In genomic region chr20:41357424-41358163, GRCh38 we compare ENCODE assay signal across 20 cellular contexts. TPM values are rescaled to one million over a fixed set of nuclear protein-coding genes. Genes with fewer than 3 reads are reported as not detected.
A peak's percentile ranks its signal among the peaks of the same experiment; 100 is the strongest.
DNase-seq lines count a peak whose midpoint lies in the region; ATAC-seq and TF ChIP-seq lines count a peak whose summit lies in the region.
"Had no signal": no experiment of that assay in that cellular context is flagged by ENCODE, and none has a peak within 500 bp of the region (broad histone marks: within the 10 kb centered on the region; RNA-seq: fewer than 3 reads in every experiment).

No MANE protein-coding gene starts in this region.

- TF ChIP-seq CTCF in glutamatergic neuron (IDR thresholded peaks at IDR 0.05; ENCODE audit: partially characterized antibody, unreplicated experiment) = peak; percentile 21

- H3K27ac Mint-ChIP-seq in glutamatergic neuron (ENCODE audit: unreplicated experiment) = no peak overlapping the region
- no peak overlapping the region for H3K27ac Mint-ChIP-seq in stimulated activated naive B cell treated with anti-CD40 and anti-IgM and Interleukin-4, amounts not matched to agents 10 μg/mL and 1 μg/mL and 100 μg/mL, for 72 hours
- H3K27ac Mint-ChIP-seq: activated naive CD8-positive, alpha-beta T cell; activated T-cell treated with anti-CD3 and anti-CD28 coated beads, Interleukin-2, amount 50 U/mL, for 72 hours; nephron progenitor cell; stimulated activated naive CD8-positive, alpha-beta T cell treated with anti-CD3 and anti-CD28 coated beads, Interleukin-15, Interleukin-2, amounts not matched to agents 100 ng/mL and 50 ng/mL, for 24 hours had no signal

- H3K36me3 Mint-ChIP-seq in glutamatergic neuron (ENCODE audit: unreplicated experiment) = no peaks in the 10 kb centered on the region
- H3K36me3 Mint-ChIP-seq in stimulated activated naive B cell treated with anti-CD40 and anti-IgM and Interleukin-4, amounts not matched to agents 10 μg/mL and 1 μg/mL and 100 μg/mL, for 72 hours = no peaks in the 10 kb centered on the region
- H3K36me3 Mint-ChIP-seq: activated naive CD8-positive, alpha-beta T cell; CD8-positive, alpha-beta memory T cell had no signal

- DNase-seq in Right ventricle myocardium superior = peak; percentile 46
- no peak for DNase-seq in left cardiac atrium
- DNase-seq in NAMALWA (ENCODE audit: low spot score) = peak; percentile 31
- no peak for DNase-seq in glutamatergic neuron
- DNase-seq in stimulated activated naive B cell treated with anti-CD40 and anti-IgM and Interleukin-4, amounts not matched to agents 10 μg/mL and 1 μg/mL and 100 μg/mL, for 72 hours = no peak
- DNase-seq in NCI-H2196 (lab: John Stamatoyannopoulos, UW; ENCODE audit: unreplicated experiment) = no peak
- no peak for DNase-seq in UCSD-AML1 (lab: John Stamatoyannopoulos, UW; ENCODE audit: unreplicated experiment)
- DNase-seq in erythroblast (lab: John Stamatoyannopoulos, UW) = no peak
- DNase-seq: activated T-cell treated with anti-CD3 and anti-CD28 coated beads, Interleukin-2, amount 50 U/mL, for 72 hours; body of pancreas; CD8-positive, alpha-beta memory T cell; EL; esophagus squamous epithelium; GOT3; Kasumi-1; mesendoderm; nephron progenitor cell; T-helper 1 cell had no signal

- no peaks in the 10 kb centered on the region for H3K4me1 Mint-ChIP-seq in glutamatergic neuron (ENCODE audit: low read depth, unreplicated experiment)
- no peaks in the 10 kb centered on the region for H3K4me1 Mint-ChIP-seq in stimulated activated naive B cell treated with anti-CD40 and anti-IgM and Interleukin-4, amounts not matched to agents 10 μg/mL and 1 μg/mL and 100 μg/mL, for 72 hours
- H3K4me1 Mint-ChIP-seq: CD8-positive, alpha-beta memory T cell; nephron progenitor cell had no signal

- H3K9me3 Mint-ChIP-seq in glutamatergic neuron (ENCODE audit: unreplicated experiment) = peaks cover 2% of the 10 kb centered on the region
- H3K9me3 Mint-ChIP-seq in stimulated activated naive B cell treated with anti-CD40 and anti-IgM and Interleukin-4, amounts not matched to agents 10 μg/mL and 1 μg/mL and 100 μg/mL, for 72 hours = peaks cover 0 to 3% of the 10 kb centered on the region in 2 donors
- H3K9me3 Mint-ChIP-seq: activated T-cell treated with anti-CD3 and anti-CD28 coated beads, Interleukin-2, amount 50 U/mL, for 72 hours; CD8-positive, alpha-beta memory T cell; nephron progenitor cell; stimulated activated naive CD8-positive, alpha-beta T cell treated with anti-CD3 and anti-CD28 coated beads, Interleukin-15, Interleukin-2, amounts not matched to agents 100 ng/mL and 50 ng/mL, for 24 hours had no signal

- H3K27me3 Mint-ChIP-seq in glutamatergic neuron (ENCODE audit: unreplicated experiment) = no peaks in the 10 kb centered on the region
- peaks cover 0 to 13% of the 10 kb centered on the region in 2 donors for H3K27me3 Mint-ChIP-seq in stimulated activated naive B cell treated with anti-CD40 and anti-IgM and Interleukin-4, amounts not matched to agents 10 μg/mL and 1 μg/mL and 100 μg/mL, for 72 hours
- H3K27me3 Mint-ChIP-seq: activated naive CD8-positive, alpha-beta T cell; CD8-positive, alpha-beta memory T cell; stimulated activated naive CD8-positive, alpha-beta T cell treated with anti-CD3 and anti-CD28 coated beads, Interleukin-15, Interleukin-2, amounts not matched to agents 100 ng/mL and 50 ng/mL, for 24 hours had no signal

- H3K4me3 Mint-ChIP-seq in glutamatergic neuron (ENCODE audit: unreplicated experiment) = no peak overlapping the region
- no peak overlapping the region for H3K4me3 Mint-ChIP-seq in stimulated activated naive B cell treated with anti-CD40 and anti-IgM and Interleukin-4, amounts not matched to agents 10 μg/mL and 1 μg/mL and 100 μg/mL, for 72 hours
- H3K4me3 Mint-ChIP-seq: activated naive CD8-positive, alpha-beta T cell; activated T-cell treated with anti-CD3 and anti-CD28 coated beads, Interleukin-2, amount 50 U/mL, for 72 hours; nephron progenitor cell; stimulated activated naive CD8-positive, alpha-beta T cell treated with anti-CD3 and anti-CD28 coated beads, Interleukin-15, Interleukin-2, amounts not matched to agents 100 ng/mL and 50 ng/mL, for 24 hours had no signal

- intact Hi-C loops in Right ventricle myocardium superior (cut with DNase I) = no loop called here
- intact Hi-C loops in left cardiac atrium (cut with DNase I) = no loop called here

- no peak for TF ChIP-seq POLR2A in erythroblast (IDR thresholded peaks at IDR 0.05; ENCODE audit: low read length)

- ATAC-seq in Right ventricle myocardium superior (ENCODE audit: poor library complexity) = no peak
- no peak for ATAC-seq in left cardiac atrium
- ATAC-seq in stimulated activated naive B cell treated with anti-CD40 and anti-IgM and Interleukin-4, amounts not matched to agents 10 μg/mL and 1 μg/mL and 100 μg/mL, for 72 hours (replicated peaks) = peak; percentile 24 to 28
- ATAC-seq: activated T-cell treated with anti-CD3 and anti-CD28 coated beads, Interleukin-2, amount 50 U/mL, for 72 hours; body of pancreas had no signal

RNA-seq across cellular contexts. Expression of gene EMILIN3, which starts 9.0 kb away (rescaled TPM):
- total RNA-seq in Right ventricle myocardium superior (5.6 TPM), left cardiac atrium (1 to 10 TPM in 1 of 2 donors, under 1 TPM in 1; 0.44 to 3.4 TPM), glutamatergic neuron (ENCODE audit: unreplicated experiment) (not detected)
- total RNA-seq: activated T-cell treated with anti-CD3 and anti-CD28 coated beads, Interleukin-2, amount 50 U/mL, for 72 hours; CD8-positive, alpha-beta memory T cell had no signal

RNA-seq across cellular contexts. Expression of gene LPIN3, which starts 17.0 kb away (rescaled TPM):
- total RNA-seq in Right ventricle myocardium superior (18.6 TPM), left cardiac atrium (10 to 100 TPM; 12.1 to 12.9 TPM), glutamatergic neuron (ENCODE audit: unreplicated experiment) (5.9 TPM)

RNA-seq across cellular contexts. Expression of gene ZHX3, which starts 40.1 kb away (rescaled TPM):
- 31.7 TPM for total RNA-seq in Right ventricle myocardium superior
- total RNA-seq in left cardiac atrium = 10 to 100 TPM; 32.8 to 34.2 TPM
- 40.5 TPM for total RNA-seq in glutamatergic neuron (ENCODE audit: unreplicated experiment)

Comparison
In these comparisons a context has a peak if more than half of its experiments do, and no peak if none do; other contexts are left out.
1. DNase-seq: peak in Right ventricle myocardium superior (single experiment) and NAMALWA (single experiment); none in left cardiac atrium (single experiment), glutamatergic neuron (single experiment), stimulated activated naive B cell treated with anti-CD40 and anti-IgM and Interleukin-4, amounts not matched to agents 10 μg/mL and 1 μg/mL and 100 μg/mL, for 72 hours (single experiment), NCI-H2196 (single experiment), UCSD-AML1 (single experiment) and erythroblast (0 of 2).
2. ATAC-seq: peak in stimulated activated naive B cell treated with anti-CD40 and anti-IgM and Interleukin-4, amounts not matched to agents 10 μg/mL and 1 μg/mL and 100 μg/mL, for 72 hours (2 of 2); none in Right ventricle myocardium superior (single experiment) and left cardiac atrium (0 of 2).